ENCODE assay signal across 9 cellular contexts in genomic region chr19:47240561-47240960, GRCh38. TPM values are rescaled to one million over a fixed set of nuclear protein-coding genes. Genes with fewer than 3 reads are reported as not detected.
A peak's percentile ranks its signal among the peaks of the same experiment; 100 is the strongest.
DNase-seq lines count a peak whose midpoint lies in the region; ATAC-seq and TF ChIP-seq lines count a peak whose summit lies in the region.
"Had no signal": no experiment of that assay in that cellular context is flagged by ENCODE, and none has a peak within 500 bp of the region (broad histone marks: within the 10 kb centered on the region; RNA-seq: fewer than 3 reads in every experiment).

No MANE protein-coding gene starts in this region.

- in situ Hi-C loops in GM13977 (cut with MboI; ENCODE audit: low pct_unique_long_range_greater_than_20kb, low sequenced_read_pairs, unreplicated experiment) = no loop called here

- no peaks in the 10 kb centered on the region for H3K9me3 ChIP-seq in HUES48 (ENCODE audit: control insufficient read depth, insufficient read depth, low read length)

- peak overlapping the region; percentile 2 for H3K4me3 Mint-ChIP-seq in natural killer cell treated with Interleukin-12 subunit alpha and Interleukin-12 subunit beta and Interleukin-15 and Interleukin-18, amount 100 ng/mL, for 72 hours

- ATAC-seq in natural killer cell treated with Interleukin-12 subunit alpha and Interleukin-12 subunit beta and Interleukin-15 and Interleukin-18, amount 100 ng/mL, for 72 hours = no peak

- H3K27me3 Mint-ChIP-seq in natural killer cell treated with Interleukin-12 subunit alpha and Interleukin-12 subunit beta and Interleukin-15 and Interleukin-18, amount 100 ng/mL, for 72 hours = peaks cover 3 to 6% of the 10 kb centered on the region in 2 donors

- H3K36me3 Mint-ChIP-seq in natural killer cell treated with Interleukin-12 subunit alpha and Interleukin-12 subunit beta and Interleukin-15 and Interleukin-18, amount 100 ng/mL, for 72 hours = no peaks in the 10 kb centered on the region

- H3K36me3 ChIP-seq in HUES48 (ENCODE audit: control insufficient read depth, insufficient read depth, low read length) = no peaks in the 10 kb centered on the region

- H3K27me3 ChIP-seq in HUES48 (ENCODE audit: control insufficient read depth, insufficient read depth, low read length) = peaks cover 34% of the 10 kb centered on the region

- no peak overlapping the region for H3K27ac Mint-ChIP-seq in natural killer cell treated with Interleukin-12 subunit alpha and Interleukin-12 subunit beta and Interleukin-15 and Interleukin-18, amount 100 ng/mL, for 72 hours

- peaks cover 16% of the 10 kb centered on the region for H3K4me1 ChIP-seq in HUES48 (ENCODE audit: control insufficient read depth, insufficient read depth, low read length)

- no peak for TF ChIP-seq CTCF in C4-2B (conservative IDR thresholded peaks at IDR 0.05)
- no peak for TF ChIP-seq CTCF in GM13977 (IDR thresholded peaks at IDR 0.05; ENCODE audit: extremely low read depth, insufficient read depth, missing control alignments)

- no peak for DNase-seq in natural killer cell treated with Interleukin-12 subunit alpha and Interleukin-12 subunit beta and Interleukin-15 and Interleukin-18, amount 100 ng/mL, for 72 hours (ENCODE audit: low spot score)
- DNase-seq in A172 (ENCODE audit: low spot score) = no peak
- no peak for DNase-seq in GM13977 (ENCODE audit: low spot score)
- DNase-seq in effector CD4-positive, alpha-beta T cell = no peak
- DNase-seq in NCI-H1436 (lab: John Stamatoyannopoulos, UW) = no peak

- no peaks in the 10 kb centered on the region for H3K9me3 Mint-ChIP-seq in natural killer cell treated with Interleukin-12 subunit alpha and Interleukin-12 subunit beta and Interleukin-15 and Interleukin-18, amount 100 ng/mL, for 72 hours

- H3K27ac ChIP-seq in C4-2B (peak overlapping the region; percentile 53), HUES48 (ENCODE audit: low read depth, low read length) (no peak overlapping the region), cingulate gyrus (ENCODE audit: low read depth, low read length) (peak overlapping the region; percentile 31)
- H3K27ac ChIP-seq: SK-N-MC had no signal

- peaks cover 6 to 27% of the 10 kb centered on the region in 2 donors for H3K4me1 Mint-ChIP-seq in natural killer cell treated with Interleukin-12 subunit alpha and Interleukin-12 subunit beta and Interleukin-15 and Interleukin-18, amount 100 ng/mL, for 72 hours (ENCODE audit: low read depth in 2 of 2)

- H3K4me3 ChIP-seq in HUES48 (ENCODE audit: low read depth, low read length) = peak overlapping the region; percentile 26; the same call in 1 of the 2 replicates

- H3K9ac ChIP-seq in HUES48 (ENCODE audit: low read depth, low read length) = no peak overlapping the region

RNA-seq across cellular contexts. Expression of gene BBC3, which starts 9.6 kb away (rescaled TPM):
- total RNA-seq in natural killer cell treated with Interleukin-12 subunit alpha and Interleukin-12 subunit beta and Interleukin-15 and Interleukin-18, amount 100 ng/mL, for 72 hours = 1 to 10 TPM; 4.8 to 9.7 TPM
- 5.7 and 7.6 TPM in 2 replicates for total RNA-seq in A172 (2014; rRNA removed; shearing (Covaris generic))

RNA-seq across cellular contexts. Expression of gene CCDC9, which starts 15.8 kb away (rescaled TPM):
- 10 to 100 TPM; 42.8 to 58.4 TPM for total RNA-seq in natural killer cell treated with Interleukin-12 subunit alpha and Interleukin-12 subunit beta and Interleukin-15 and Interleukin-18, amount 100 ng/mL, for 72 hours
- total RNA-seq in A172 (2014; rRNA removed; shearing (Covaris generic)) = 2.6 and 3.7 TPM in 2 replicates

RNA-seq across cellular contexts. Expression of gene INAFM1, which starts 34.1 kb away (rescaled TPM):
- 10 to 100 TPM; 14.0 to 16.1 TPM for total RNA-seq in natural killer cell treated with Interleukin-12 subunit alpha and Interleukin-12 subunit beta and Interleukin-15 and Interleukin-18, amount 100 ng/mL, for 72 hours
- 0.19 and 0.41 TPM in 2 replicates for total RNA-seq in A172 (2014; rRNA removed; shearing (Covaris generic))

Comparison
In these comparisons a context has a peak if more than half of its experiments do, and no peak if none do; other contexts are left out.
1. RNA of gene INAFM1, which starts 34.1 kb away (total RNA-seq): 14.0 to 16.1 TPM in natural killer cell treated with Interleukin-12 subunit alpha and Interleukin-12 subunit beta and Interleukin-15 and Interleukin-18, amount 100 ng/mL, for 72 hours; 0.19 to 0.41 TPM in A172; every median in the first group is over 10 times any median in the second.